17 cellular contexts compared by ENCODE assay signal in genomic region chr4:145182212-145182611, GRCh38. TPM values are rescaled to one million over a fixed set of nuclear protein-coding genes. Genes with fewer than 3 reads are reported as not detected.
DNase-seq lines count a peak whose midpoint lies in the region; ATAC-seq, FAIRE-seq and TF ChIP-seq lines count a peak whose summit lies in the region.
"Had no signal": no experiment of that assay in that cellular context is flagged by ENCODE, and none has a peak within 500 bp of the region (broad histone marks: within the 10 kb centered on the region; RNA-seq: fewer than 3 reads in every experiment).

No MANE protein-coding gene starts in this region.

- H3K27ac ChIP-seq in GM12878 (ENCODE audit: control insufficient read depth, insufficient read depth) (peak overlapping the region; percentile 45), neural progenitor cell (no peak overlapping the region), body of pancreas (no peak overlapping the region), upper lobe of left lung (no peak overlapping the region)
- H3K27ac ChIP-seq: coronary artery, epithelial cell of prostate, KMS-11 had no signal

- FAIRE-seq in GM12878 (lab: Jason Lieb, UNC): no peak
- FAIRE-seq: astrocyte, frontal cortex had no signal

- H3K9me3 ChIP-seq in Loucy (ENCODE audit: insufficient read depth, low read depth, low read length): no peaks in the 10 kb centered on the region
- no peaks in the 10 kb centered on the region for H3K9me3 ChIP-seq in GM12878 (replicated peaks; ENCODE audit: control insufficient read depth, insufficient read depth, low read length)
- H3K9me3 ChIP-seq in neural progenitor cell (ENCODE audit: low read depth): no peaks in the 10 kb centered on the region
- H3K9me3 ChIP-seq in body of pancreas: no peaks in the 10 kb centered on the region
- no peaks in the 10 kb centered on the region for H3K9me3 ChIP-seq in upper lobe of left lung
- H3K9me3 ChIP-seq in mucosa of descending colon: no peaks in the 10 kb centered on the region

- CTCF ChIA-PET in activated CD8-positive, alpha-beta memory T cell treated with anti-CD3 and anti-CD28 coated beads, Interleukin-2, amount 10 ng/mL, durations not matched to agents 7 days and 5 days (lab: Charles Lee): interaction anchor here (0.9 kb wide), 3 partner anchors 9 to 27 kb away, joined by 3 to 5 read pairs (median 3); no protein-coding TSS in a partner anchor
- CTCF ChIA-PET in GM12878 (lab: Yijun Ruan, JAX): interaction anchor here (0.5 to 2.1 kb wide), 3 partner anchors 34 to 280 kb away, joined by 3 to 7 read pairs (median 3); no protein-coding TSS in a partner anchor

- SMC1A ChIA-PET in GM12878 (lab: Charles Lee; ENCODE audit: uncharacterized antibody, unreplicated experiment): interaction anchor here (0.7 to 3.6 kb wide), 5 partner anchors 9 to 428 kb away, joined by 3 to 17 read pairs (median 5); no protein-coding TSS in a partner anchor

- TF ChIP-seq EP300 in GM12878 (IDR thresholded peaks at IDR 0.05; ENCODE audit: borderline replicate concordance in 1 of 2, control insufficient read depth in 1 of 2, low read depth in 2 of 2, low read length in 2 of 2) (no peak), upper lobe of left lung (IDR thresholded peaks at IDR 0.05) (no peak)

- intact Hi-C loops in GM12878 (cut with micrococcal nuclease; ENCODE audit: unreplicated experiment) (loop anchor here (5.0 to 10.0 kb wide), 2 partner anchors 755 to 1093 kb away; partner anchors contain the start of gene ZNF827), body of pancreas (cut with DNase I) (no loop called here), mucosa of descending colon (cut with DNase I, micrococcal nuclease) (no loop called here)

- no peaks in the 10 kb centered on the region for H3K9me2 ChIP-seq in Loucy (replicated peaks; ENCODE audit: low read depth, low read length)

- H3K9me3 Mint-ChIP-seq in activated CD8-positive, alpha-beta memory T cell treated with anti-CD3 and anti-CD28 coated beads, Interleukin-2, amount 10 ng/mL, durations not matched to agents 7 days and 5 days (ENCODE audit: low read depth): no peaks in the 10 kb centered on the region
- no peaks in the 10 kb centered on the region for H3K9me3 Mint-ChIP-seq in neural progenitor cell

- TF ChIP-seq CTCF in Loucy (conservative IDR thresholded peaks at IDR 0.05; ENCODE audit: low read length): no peak
- no peak for TF ChIP-seq CTCF in GM12878 (IDR thresholded peaks at IDR 0.05 in 2 of 3, conservative IDR thresholded peaks at IDR 0.05 in 1 of 3; ENCODE audit: control insufficient read depth in 2 of 3, extremely low read depth in 1 of 3, insufficient read depth in 1 of 3, low read depth in 3 of 3, low read length in 3 of 3)
- no peak for TF ChIP-seq CTCF in neural progenitor cell (IDR thresholded peaks at IDR 0.05)
- no peak for TF ChIP-seq CTCF in body of pancreas (IDR thresholded peaks at IDR 0.05)
- TF ChIP-seq CTCF in upper lobe of left lung (IDR thresholded peaks at IDR 0.05): no peak
- no peak for TF ChIP-seq CTCF in mucosa of descending colon (IDR thresholded peaks at IDR 0.05)

- H2AFZ ChIP-seq in Loucy (ENCODE audit: low read length) (peak overlapping the region; percentile 19; the same call in 1 of the 2 replicates), GM12878 (ENCODE audit: control insufficient read depth, low read depth, low read length) (peak overlapping the region; percentile 55), neural progenitor cell (replicated peaks) (no peak overlapping the region)

- POLR2A ChIA-PET in GM12878 (lab: Charles Lee): interaction anchor here (0.5 to 1.2 kb wide), 8 partner anchors 9 to 623 kb away, joined by 3 to 5 read pairs (median 4); no protein-coding TSS in a partner anchor

- no peak overlapping the region for H3K4me3 ChIP-seq in Loucy (ENCODE audit: low read length, poor library complexity, severe bottlenecking)
- H3K4me3 ChIP-seq in GM12878: no peak overlapping the region
- H3K4me3 ChIP-seq in neural progenitor cell: no peak overlapping the region
- no peak overlapping the region for H3K4me3 ChIP-seq in body of pancreas
- H3K4me3 ChIP-seq in upper lobe of left lung: no peak overlapping the region
- H3K4me3 ChIP-seq in mucosa of descending colon: no peak overlapping the region
- H3K4me3 ChIP-seq: coronary artery had no signal

- H3F3A ChIP-seq in Loucy (ENCODE audit: low read depth): no peaks in the 10 kb centered on the region
- peaks cover 8% of the 10 kb centered on the region for H3F3A ChIP-seq in neural progenitor cell (ENCODE audit: low read depth)

- H3K9ac ChIP-seq in Loucy (ENCODE audit: low read depth, low read length, poor library complexity, severe bottlenecking) (no peak overlapping the region), GM12878 (ENCODE audit: control insufficient read depth, insufficient read depth, low read length) (no peak overlapping the region), neural progenitor cell (no peak overlapping the region)
- H3K9ac ChIP-seq: KMS-11 had no signal

- H4K20me1 ChIP-seq in Loucy (ENCODE audit: insufficient read depth, low read length, poor library complexity, severe bottlenecking): peaks cover 22% of the 10 kb centered on the region
- no peaks in the 10 kb centered on the region for H4K20me1 ChIP-seq in GM12878 (ENCODE audit: control insufficient read depth, insufficient read depth)
- H4K20me1 ChIP-seq in neural progenitor cell (ENCODE audit: low read depth): peaks cover 24% of the 10 kb centered on the region

- no peak for ATAC-seq in activated CD8-positive, alpha-beta memory T cell treated with anti-CD3 and anti-CD28 coated beads, Interleukin-2, amount 10 ng/mL, durations not matched to agents 7 days and 5 days
- ATAC-seq in GM12878 (no peak), body of pancreas (no peak), upper lobe of left lung (ENCODE audit: low FRiP score in 2 of 2) (no peak), mucosa of descending colon (no peak)

- peaks cover 32% of the 10 kb centered on the region for H3K79me2 ChIP-seq in Loucy (ENCODE audit: insufficient read depth, low read length)
- H3K79me2 ChIP-seq in GM12878 (ENCODE audit: control insufficient read depth, insufficient read depth, low read length): peaks cover 25% of the 10 kb centered on the region
- peaks cover 26% of the 10 kb centered on the region for H3K79me2 ChIP-seq in neural progenitor cell (ENCODE audit: low read depth)

- H3K4me3 Mint-ChIP-seq in activated CD8-positive, alpha-beta memory T cell treated with anti-CD3 and anti-CD28 coated beads, Interleukin-2, amount 10 ng/mL, durations not matched to agents 7 days and 5 days: peak overlapping the region; percentile 19
- H3K4me3 Mint-ChIP-seq in neural progenitor cell: peak overlapping the region; percentile 52

- TF ChIP-seq RAD21 in GM12878 (IDR thresholded peaks at IDR 0.05; ENCODE audit: insufficient read depth, low read depth, low read length): no peak

- TF ChIP-seq POLR2A in GM12878 (IDR thresholded peaks at IDR 0.05; ENCODE audit: low read depth, low read length): no peak
- TF ChIP-seq POLR2A in body of pancreas (IDR thresholded peaks at IDR 0.05): no peak
- no peak for TF ChIP-seq POLR2A in upper lobe of left lung (IDR thresholded peaks at IDR 0.05)

- no peaks in the 10 kb centered on the region for H3K36me3 ChIP-seq in Loucy (ENCODE audit: insufficient read depth, low read length)
- H3K36me3 ChIP-seq in GM12878 (ENCODE audit: control insufficient read depth in 2 of 2, insufficient read depth in 2 of 2, low read length in 1 of 2): no peaks in the 10 kb centered on the region
- H3K36me3 ChIP-seq in neural progenitor cell: no peaks in the 10 kb centered on the region
- no peaks in the 10 kb centered on the region for H3K36me3 ChIP-seq in body of pancreas (replicated peaks in 1 of 2; ENCODE audit: insufficient read depth in 1 of 2, low read depth in 2 of 2)
- no peaks in the 10 kb centered on the region for H3K36me3 ChIP-seq in upper lobe of left lung
- no peaks in the 10 kb centered on the region for H3K36me3 ChIP-seq in mucosa of descending colon (ENCODE audit: low read depth)

- in situ Hi-C loops in GM12878 (cut with MboI): no loop called here

- H3K27me3 ChIP-seq in Loucy (ENCODE audit: insufficient read depth, low read length, poor library complexity, severe bottlenecking) (no peaks in the 10 kb centered on the region), GM12878 (replicated peaks in 1 of 2; ENCODE audit: control insufficient read depth in 2 of 2, insufficient read depth in 2 of 2, low read length in 1 of 2) (no peaks in the 10 kb centered on the region), neural progenitor cell (no peaks in the 10 kb centered on the region), body of pancreas (no peaks in the 10 kb centered on the region), upper lobe of left lung (no peaks in the 10 kb centered on the region)

- RAD21 ChIA-PET in GM12878 (lab: Charles Lee; ENCODE audit: unreplicated experiment): interaction anchor here (0.6 to 1.5 kb wide), 5 partner anchors 9 to 81 kb away, joined by 3 to 4 read pairs (median 3); no protein-coding TSS in a partner anchor

- WGBS in GM12878 (ENCODE audit: insufficient coverage, insufficient replicate concordance, low lambda C conversion rate, missing lambda C conversion rate): 26% methylated on average over 2 of the region's 2 CpGs
- WGBS in body of pancreas, 2 donors: 94 to 98% methylated on average over 2 of the region's 2 CpGs
- 85 to 87% methylated on average over 2 of the region's 2 CpGs for WGBS in upper lobe of left lung, 2 donors

- DNase-seq in activated CD8-positive, alpha-beta memory T cell treated with anti-CD3 and anti-CD28 coated beads, Interleukin-2, amount 10 ng/mL, durations not matched to agents 7 days and 5 days: no peak
- no peak for DNase-seq in activated CD8-positive, alpha-beta memory T cell treated with anti-CD3 and anti-CD28 coated beads, Interleukin-2, amount 50 U/mL, for 4 hours
- DNase-seq in GM12878 (ENCODE audit: low read depth, low spot score) (no peak), neural progenitor cell (ENCODE audit: low spot score) (no peak), body of pancreas (no peak), upper lobe of left lung (no peak), mucosa of descending colon (no peak)
- DNase-seq: EL, NCI-H1417, NCI-H82, SW 1271 had no signal

- peaks cover 14% of the 10 kb centered on the region for H3K36me3 Mint-ChIP-seq in activated CD8-positive, alpha-beta memory T cell treated with anti-CD3 and anti-CD28 coated beads, Interleukin-2, amount 10 ng/mL, durations not matched to agents 7 days and 5 days
- peaks cover 2% of the 10 kb centered on the region for H3K36me3 Mint-ChIP-seq in neural progenitor cell

- H3K27me3 Mint-ChIP-seq in activated CD8-positive, alpha-beta memory T cell treated with anti-CD3 and anti-CD28 coated beads, Interleukin-2, amount 10 ng/mL, durations not matched to agents 7 days and 5 days: no peaks in the 10 kb centered on the region
- H3K27me3 Mint-ChIP-seq in neural progenitor cell (ENCODE audit: insufficient read depth, low read depth): no peaks in the 10 kb centered on the region

- BruUV-seq in GM12878 (replicated peaks; lab: Mats Ljungman, UMichigan): no TSS peak

- H3K4me2 ChIP-seq in Loucy (ENCODE audit: low read depth, low read length, poor library complexity, severe bottlenecking) (peak overlapping the region; percentile 13), GM12878 (ENCODE audit: control insufficient read depth, insufficient read depth) (peak overlapping the region; percentile 50; the same call in 1 of the 2 replicates), neural progenitor cell (no peak overlapping the region)

- H3K27ac Mint-ChIP-seq in activated CD8-positive, alpha-beta memory T cell treated with anti-CD3 and anti-CD28 coated beads, Interleukin-2, amount 10 ng/mL, durations not matched to agents 7 days and 5 days: peak overlapping the region; percentile 49
- no peak overlapping the region for H3K27ac Mint-ChIP-seq in neural progenitor cell

- peaks cover 18% of the 10 kb centered on the region for H3K4me1 ChIP-seq in Loucy (ENCODE audit: insufficient read depth, low read length, poor library complexity, severe bottlenecking)
- H3K4me1 ChIP-seq in GM12878 (ENCODE audit: control insufficient read depth, insufficient read depth, low read length): peaks cover 30% of the 10 kb centered on the region
- peaks cover 22% of the 10 kb centered on the region for H3K4me1 ChIP-seq in neural progenitor cell
- H3K4me1 ChIP-seq in body of pancreas: peaks cover 15% of the 10 kb centered on the region
- H3K4me1 ChIP-seq in upper lobe of left lung: peaks cover 4 to 19% (median 14%) of the 10 kb centered on the region in 4 donors
- peaks cover 20% of the 10 kb centered on the region for H3K4me1 ChIP-seq in mucosa of descending colon (ENCODE audit: low read depth)

- H3K4me1 Mint-ChIP-seq in activated CD8-positive, alpha-beta memory T cell treated with anti-CD3 and anti-CD28 coated beads, Interleukin-2, amount 10 ng/mL, durations not matched to agents 7 days and 5 days: peaks cover 22% of the 10 kb centered on the region
- peaks cover 24% of the 10 kb centered on the region for H3K4me1 Mint-ChIP-seq in neural progenitor cell

RNA-seq across cellular contexts. Expression of gene OTUD4, which starts 1.8 kb away (rescaled TPM):
- total RNA-seq in activated CD8-positive, alpha-beta memory T cell treated with anti-CD3 and anti-CD28 coated beads, Interleukin-2, amount 10 ng/mL, durations not matched to agents 7 days and 5 days: 10 to 100 TPM; 48.9 to 57.8 TPM
- total RNA-seq in GM12878 (2013; cell fraction: nucleolus; rRNA removed): 119 and 122 TPM in 2 replicates
- total RNA-seq in GM12878 (2014; rRNA removed) (14.1 and 15.5 TPM in 2 replicates), GM12878 (2014; rRNA removed; fragmentation: Illumina TruSeq; extraction: Trizol) (16.1 and 17.2 TPM in 2 replicates), GM12878 (2021) (21.4 and 22.8 TPM in 2 replicates), neural progenitor cell (ENCODE audit: low replicate concordance) (29.4 and 34.3 TPM in 2 replicates), body of pancreas (10 to 100 TPM; 13.0 to 37.9 TPM), upper lobe of left lung (10 to 100 TPM; 36.9 to 76.5 (median 40.3) TPM), mucosa of descending colon (10 to 100 TPM; 29.9 to 52.9 (median 38.4) TPM)
- 5.8 TPM for polyA plus RNA-seq in GM12878 (2011; ENCODE audit: low read depth)
- polyA plus RNA-seq in GM12878 (2011; rRNA removed) (26.3 and 35.0 TPM in 2 replicates), GM12878 (2014; fragmentation: Illumina TruSeq; extraction: Trizol) (19.2 and 25.2 TPM in 2 replicates), GM12878 (2014; fragmentation: Nextera tagmentation; extraction: Ambion mirVana) (1 to 10 TPM; 2.8 to 4.4 TPM), GM12878 (2014; rRNA removed) (10.0 and 13.0 TPM in 2 replicates), GM12878 (2016; fragmentation: Nextera tagmentation; extraction: Ambion mirVana) (1 to 10 TPM; 2.2 to 8.3 TPM)
- 12.1 and 13.0 TPM in 2 replicates for polyA plus RNA-seq in GM12878 (2011; cell fraction: cytosol; rRNA removed)
- polyA plus RNA-seq in GM12878 (2011; cell fraction: nucleus; rRNA removed): 40.0 and 42.7 TPM in 2 replicates
- 8.4 and 9.3 TPM in 2 replicates for polyA plus RNA-seq in GM12878 (2012)
- 35.2 and 36.7 TPM in 2 replicates for polyA minus RNA-seq in GM12878 (2011; rRNA and poly(A)+ RNA removed)
- polyA minus RNA-seq in GM12878 (2011; cell fraction: cytosol; rRNA and poly(A)+ RNA removed): 10.3 and 10.6 TPM in 2 replicates
- 39.0 and 66.1 TPM in 2 replicates for polyA minus RNA-seq in GM12878 (2011; cell fraction: nucleus; rRNA and poly(A)+ RNA removed)
